19 cellular contexts compared by ENCODE assay signal in genomic region chr4:5528108-5528507, GRCh38.
DNase-seq lines count a peak whose midpoint lies in the region; ATAC-seq, FAIRE-seq and TF ChIP-seq lines count a peak whose summit lies in the region.
"Had no signal": no experiment of that assay in that cellular context is flagged by ENCODE, and none has a peak within 500 bp of the region (broad histone marks: within the 10 kb centered on the region; RNA-seq: fewer than 3 reads in every experiment).

No MANE protein-coding gene starts in this region.

- no peak overlapping the region for H3K14ac ChIP-seq in mesenchymal stem cell (ENCODE audit: low read length in 2 of 2)

- no peak overlapping the region for H3K4me3 ChIP-seq in HepG2 (replicated peaks in 1 of 3; ENCODE audit: insufficient read depth in 1 of 3, low read depth in 2 of 3, low read length in 3 of 3)
- H3K4me3 ChIP-seq in right lobe of liver = no peak overlapping the region
- no peak overlapping the region for H3K4me3 ChIP-seq in mesenchymal stem cell (ENCODE audit: insufficient read depth in 1 of 2, low read depth in 1 of 2, low read length in 2 of 2)
- H3K4me3 ChIP-seq: BLaER1 treated with 17β-estradiol and CSF1 and Interleukin-3, amounts not matched to agents 10 nM and 100 nM; GM23338; HAP-1 had no signal

- 61% methylated on average over 6 of the region's 6 CpGs for WGBS in HepG2 (ENCODE audit: low lambda C conversion rate)
- 92% methylated on average over 5 of the region's 6 CpGs for WGBS in right lobe of liver (ENCODE audit: insufficient coverage, low coverage, low lambda C conversion rate, missing lambda C conversion rate)
- over 99% methylated on average over 6 of the region's 6 CpGs for WGBS in mesenchymal stem cell

- no peak for TF ChIP-seq CTCF in HepG2 (CRISPR knock-in tag; IDR thresholded peaks at IDR 0.05)
- no peak for TF ChIP-seq CTCF in right lobe of liver (IDR thresholded peaks at IDR 0.05)
- no peak for TF ChIP-seq CTCF in brain (conservative IDR thresholded peaks at IDR 0.05)

- intact Hi-C loops in HepG2 (cut with micrococcal nuclease; ENCODE audit: unreplicated experiment) (no loop called here), right lobe of liver (cut with DNase I) (no loop called here)

- H3K23ac ChIP-seq in mesenchymal stem cell (ENCODE audit: low read length in 2 of 2) = no peak overlapping the region

- POLR2A ChIA-PET in HepG2 (lab: Yijun Ruan, JAX) = no interaction called here

- DNase-seq in HepG2 (ENCODE audit: low spot score) (no peak), right lobe of liver (no peak), mesenchymal stem cell (peak; percentile 9), GM12891 (ENCODE audit: insufficient read length, low spot score) (no peak)
- DNase-seq: 8988T; Calu3; CD8-positive, alpha-beta T cell; KBM-7 had no signal

- ATAC-seq in HepG2 (no peak), right lobe of liver (no peak), HG02763 (IDR thresholded peaks at IDR 0.05; ENCODE audit: unreplicated experiment) (no peak), GM21390 (IDR thresholded peaks at IDR 0.05; ENCODE audit: unreplicated experiment) (no peak)
- ATAC-seq: CD8-positive, alpha-beta T cell; GM23338 had no signal

- peaks cover 0 to 3% (median 0%) of the 10 kb centered on the region in 5 experiments for H3K9me3 Mint-ChIP-seq in brain
- H3K9me3 Mint-ChIP-seq: CD8-positive, alpha-beta T cell had no signal

- no peaks in the 10 kb centered on the region for H3K36me3 ChIP-seq in HepG2 (replicated peaks in 1 of 2; ENCODE audit: control insufficient read depth in 1 of 2, insufficient read depth in 2 of 2, low read length in 2 of 2)
- no peaks in the 10 kb centered on the region for H3K36me3 ChIP-seq in right lobe of liver
- peaks cover 21 to 55% of the 10 kb centered on the region in 2 experiments for H3K36me3 ChIP-seq in mesenchymal stem cell (ENCODE audit: control insufficient read depth in 1 of 2, insufficient read depth in 2 of 2, low read depth in 1 of 2, low read length in 2 of 2)
- H3K36me3 ChIP-seq: HAP-1 had no signal

- H3K4me1 ChIP-seq in HepG2 (ENCODE audit: insufficient read depth, low read length) = no peaks in the 10 kb centered on the region
- H3K4me1 ChIP-seq in right lobe of liver = peaks cover 0 to 15% (median 0%) of the 10 kb centered on the region in 4 donors
- no peaks in the 10 kb centered on the region for H3K4me1 ChIP-seq in mesenchymal stem cell (ENCODE audit: control insufficient read depth, insufficient read depth, low read depth, low read length)
- H3K4me1 ChIP-seq: BLaER1 treated with 17β-estradiol and CSF1 and Interleukin-3, amounts not matched to agents 10 nM and 100 nM; HAP-1 had no signal

- no TSS peak for BruUV-seq in HepG2 (replicated peaks; lab: Mats Ljungman, UMichigan)

- no peak overlapping the region for H4K91ac ChIP-seq in mesenchymal stem cell (ENCODE audit: low read length)

- H2BK5ac ChIP-seq in mesenchymal stem cell (ENCODE audit: low read depth, low read length, poor library complexity, severe bottlenecking) = no peak overlapping the region

- H3K27me3 Mint-ChIP-seq in brain = no peaks in the 10 kb centered on the region
- H3K27me3 Mint-ChIP-seq: B cell, IgD-negative memory B cell had no signal

- FAIRE-seq in HepG2 (lab: Jason Lieb, UNC) (no peak), GM12891 (lab: Jason Lieb, UNC) (no peak)
- FAIRE-seq: G401.6, GM12892, GM18507 had no signal

- H2AFZ ChIP-seq in HepG2 (ENCODE audit: low read length) = no peak overlapping the region
- H2AFZ ChIP-seq in mesenchymal stem cell (ENCODE audit: low read depth, low read length) = no peak overlapping the region
- H2AFZ ChIP-seq: GM23338 had no signal

- in situ Hi-C loops in HepG2 (cut with HindIII; ENCODE audit: extremely low pct_ligation_motif_present, low pct_unique_long_range_greater_than_20kb) = no loop called here

- H3K4me3 Mint-ChIP-seq in brain = peak overlapping the region in 1 of 5 experiments; percentile 1
- H3K4me3 Mint-ChIP-seq: B cell; CD8-positive, alpha-beta T cell; GM23338; IgD-negative memory B cell had no signal

- no peak overlapping the region for H2BK15ac ChIP-seq in mesenchymal stem cell (ENCODE audit: low read depth, poor library complexity, severe bottlenecking)

- peak overlapping the region in 3 of 5 experiments; percentile 30 to 49 (median 42) for H3K27ac Mint-ChIP-seq in brain
- H3K27ac Mint-ChIP-seq: B cell; CD8-positive, alpha-beta T cell; GM23338; IgD-negative memory B cell had no signal

- H3K9me3 ChIP-seq in HepG2 (ENCODE audit: low read length) = no peaks in the 10 kb centered on the region
- no peaks in the 10 kb centered on the region for H3K9me3 ChIP-seq in right lobe of liver
- H3K9me3 ChIP-seq in mesenchymal stem cell (ENCODE audit: control insufficient read depth, low read length) = no peaks in the 10 kb centered on the region
- H3K9me3 ChIP-seq: HAP-1 had no signal

- H3K9ac ChIP-seq in HepG2 (ENCODE audit: insufficient read depth, low read depth, low read length) = no peak overlapping the region
- no peak overlapping the region for H3K9ac ChIP-seq in mesenchymal stem cell (ENCODE audit: low read length)
- H3K9ac ChIP-seq: BLaER1 treated with 17β-estradiol and CSF1 and Interleukin-3, amounts not matched to agents 10 nM and 100 nM had no signal

- no peak overlapping the region for H3K27ac ChIP-seq in HepG2 (ENCODE audit: extremely low read length, insufficient read depth, low read length)
- no peak overlapping the region for H3K27ac ChIP-seq in right lobe of liver
- H3K27ac ChIP-seq in mesenchymal stem cell (ENCODE audit: low read length, poor library complexity, severe bottlenecking) = no peak overlapping the region
- H3K27ac ChIP-seq: BLaER1 treated with 17β-estradiol and CSF1 and Interleukin-3, amounts not matched to agents 10 nM and 100 nM had no signal

- no peaks in the 10 kb centered on the region for H4K20me1 ChIP-seq in HepG2 (ENCODE audit: insufficient read depth, low read length)
- H4K20me1 ChIP-seq: BLaER1 treated with 17β-estradiol and CSF1 and Interleukin-3, amounts not matched to agents 10 nM and 100 nM had no signal

- TF ChIP-seq RAD21 in HepG2 (CRISPR knock-in tag; IDR thresholded peaks at IDR 0.05) = no peak

- H2BK12ac ChIP-seq in mesenchymal stem cell (ENCODE audit: low read length in 2 of 2) = no peak overlapping the region

- H3K79me1 ChIP-seq in mesenchymal stem cell (replicated peaks; ENCODE audit: low read length, poor library complexity, severe bottlenecking) = no peaks in the 10 kb centered on the region

- CTCF ChIA-PET in HepG2 (lab: Yijun Ruan, JAX; ENCODE audit: low intra/inter-chr PET ratio, low total read pairs) = no interaction called here

- no peak overlapping the region for H3K18ac ChIP-seq in mesenchymal stem cell (ENCODE audit: low read depth in 1 of 2, low read length in 2 of 2)

- H3K79me2 ChIP-seq in HepG2 (ENCODE audit: insufficient read depth, low read length) = no peaks in the 10 kb centered on the region

- H3K27me3 ChIP-seq in HepG2 (ENCODE audit: control insufficient read depth in 1 of 2, insufficient read depth in 2 of 2, low read length in 2 of 2) (peaks cover 0 to 4% of the 10 kb centered on the region in 2 experiments; a peak in 1 of 5 replicates), right lobe of liver (no peaks in the 10 kb centered on the region), mesenchymal stem cell (ENCODE audit: control insufficient read depth in 1 of 2, insufficient read depth in 1 of 2, low read length in 2 of 2) (no peaks in the 10 kb centered on the region)
- H3K27me3 ChIP-seq: BLaER1 treated with 17β-estradiol and CSF1 and Interleukin-3, amounts not matched to agents 10 nM and 100 nM had no signal

- no peak overlapping the region for H3K4me2 ChIP-seq in HepG2 (ENCODE audit: low read depth, low read length)
- H3K4me2 ChIP-seq in mesenchymal stem cell (ENCODE audit: low read length, poor library complexity, severe bottlenecking) = no peak overlapping the region
- H3K4me2 ChIP-seq: BLaER1 treated with 17β-estradiol and CSF1 and Interleukin-3, amounts not matched to agents 10 nM and 100 nM; GM23338 had no signal

- H2BK120ac ChIP-seq in mesenchymal stem cell (ENCODE audit: low read depth, low read length) = no peak overlapping the region

- H3K4ac ChIP-seq in mesenchymal stem cell (ENCODE audit: low read depth in 1 of 2, low read length in 2 of 2) = no peak overlapping the region

- TF ChIP-seq POLR2A in HepG2 (IDR thresholded peaks at IDR 0.05; ENCODE audit: insufficient read depth in 1 of 2, low read depth in 2 of 2, low read length in 2 of 2) = no peak
- no peak for TF ChIP-seq POLR2A in right lobe of liver (IDR thresholded peaks at IDR 0.05)
- TF ChIP-seq POLR2A in GM12891 (IDR thresholded peaks at IDR 0.05; ENCODE audit: low read depth, low read length) = no peak

- peaks cover 40% of the 10 kb centered on the region for H3K4me1 Mint-ChIP-seq in brain
- H3K4me1 Mint-ChIP-seq: B cell, IgD-negative memory B cell had no signal

- no peaks in the 10 kb centered on the region for H3K36me3 Mint-ChIP-seq in brain
- H3K36me3 Mint-ChIP-seq: CD8-positive, alpha-beta T cell; IgD-negative memory B cell had no signal

- TF ChIP-seq EP300 in HepG2 (IDR thresholded peaks at IDR 0.05; ENCODE audit: low read depth in 2 of 2, low read length in 2 of 2) (no peak), HepG2 (CRISPR knock-in tag; IDR thresholded peaks at IDR 0.05; ENCODE audit: borderline replicate concordance) (no peak)

- H2AK5ac ChIP-seq in mesenchymal stem cell (ENCODE audit: low read length, severe bottlenecking) = no peak overlapping the region

- no peak overlapping the region for H4K8ac ChIP-seq in mesenchymal stem cell (ENCODE audit: low read length)

TF ChIP-seq in HepG2, 621 proteins besides CTCF, POLR2A, EP300 and RAD21:
- no peak for TF ChIP-seq ZNF773 (CRISPR knock-in tag; IDR thresholded peaks at IDR 0.05; ENCODE audit: borderline replicate concordance)
- TF ChIP-seq CREB1 (IDR thresholded peaks at IDR 0.05) = peak; percentile 78
- TF ChIP-seq CREB1 (CRISPR knock-in tag; IDR thresholded peaks at IDR 0.05) = no peak
TF ChIP-seq in HepG2: peak in this region for 1.

TF ChIP-seq in GM12891, 5 proteins besides CTCF, POLR2A, EP300 and RAD21:
- TF ChIP-seq PAX5 (IDR thresholded peaks at IDR 0.05; ENCODE audit: insufficient read depth, low read length, severe bottlenecking) = no peak
